32 cellular contexts compared by ENCODE assay signal in genomic region chr13:100112186-100112838, GRCh38.
"Had no signal": no experiment of that assay in that cellular context is flagged by ENCODE, and none has a peak within 500 bp of the region (broad histone marks: within the 10 kb centered on the region; RNA-seq: fewer than 3 reads in every experiment).

No MANE protein-coding gene starts in this region.

- H3K27me3 ChIP-seq: adrenal gland, ascending aorta, brain microvascular endothelial cell, dorsolateral prefrontal cortex, gastrocnemius medialis, neural progenitor cell, uterus had no signal

- H3K4me1 ChIP-seq: adrenal gland, ascending aorta, gastrocnemius medialis, neural progenitor cell, uterus had no signal

- H3K9me3 ChIP-seq: adrenal gland, ascending aorta, gastrocnemius medialis, thoracic aorta, uterus had no signal

- H3K4me3 ChIP-seq: adrenal gland, ascending aorta, coronary artery, dorsolateral prefrontal cortex, gastrocnemius medialis, neural progenitor cell, skin epidermis, thoracic aorta, uterus had no signal

- H3K36me3 ChIP-seq: adrenal gland, uterus had no signal

- H3K4me2 ChIP-seq: neural progenitor cell had no signal

- FAIRE-seq: TTC549 had no signal

- H3K27ac ChIP-seq: adrenal gland, ascending aorta, brain microvascular endothelial cell, coronary artery, dorsolateral prefrontal cortex, gastrocnemius medialis, neural progenitor cell, skin epidermis, thoracic aorta, uterus, VCaP had no signal

- DNase-seq: activated CD4-positive, alpha-beta memory T cell treated with anti-CD3 and anti-CD28 coated beads for 36 hours; activated CD4-positive, alpha-beta T cell treated with anti-CD3 and anti-CD28 coated beads for 48 hours; activated CD8-positive, alpha-beta memory T cell treated with anti-CD3 and anti-CD28 coated beads, Interleukin-2, amount 50 U/mL, for 4 hours; activated effector memory CD4-positive, alpha-beta T cell treated with anti-CD3 and anti-CD28 coated beads, Interleukin-2, amount 50 U/mL, for 16 hours; activated naive CD4-positive, alpha-beta T cell treated with anti-CD3 and anti-CD28 coated beads for 36 hours; activated naive CD8-positive, alpha-beta T cell treated with anti-CD3 and anti-CD28 coated beads for 36 hours; activated T-cell treated with anti-CD3 and anti-CD28 coated beads, Interleukin-2, amount 50 U/mL, for 1 hour; adrenal gland; brain microvascular endothelial cell; dorsolateral prefrontal cortex; effector memory CD4-positive, alpha-beta T cell; erythroblast; gastrocnemius medialis; glutamatergic neuron; natural killer cell; occipital lobe; stimulated activated CD4-positive, alpha-beta T cell treated with anti-CD3 and anti-CD28 coated beads, Interleukin-12 subunit alpha, Interleukin-12 subunit beta, amount 100 ng/mL, for 4 hours; stimulated activated CD4-positive, alpha-beta T cell treated with anti-CD3 and anti-CD28 coated beads, Interleukin-4, amount 100 ng/mL, for 1 hour; SW 1271; T-helper 9 cell; trophoblast cell; uterus had no signal

- ATAC-seq: activated CD4-positive, CD25-positive, alpha-beta regulatory T cell treated with anti-CD3 and anti-CD28 coated beads, Interleukin-2, amount 50 U/mL, for 24 hours; gastrocnemius medialis; natural killer cell; sciatic nerve; stimulated activated effector memory CD8-positive, alpha-beta T cell treated with anti-CD3 and anti-CD28 coated beads, Interleukin-12 subunit alpha, Interleukin-12 subunit beta, amount 100 ng/mL, for 72 hours had no signal
